ENCODE assay signal across 8 cellular contexts in the genomic region with DNA sequence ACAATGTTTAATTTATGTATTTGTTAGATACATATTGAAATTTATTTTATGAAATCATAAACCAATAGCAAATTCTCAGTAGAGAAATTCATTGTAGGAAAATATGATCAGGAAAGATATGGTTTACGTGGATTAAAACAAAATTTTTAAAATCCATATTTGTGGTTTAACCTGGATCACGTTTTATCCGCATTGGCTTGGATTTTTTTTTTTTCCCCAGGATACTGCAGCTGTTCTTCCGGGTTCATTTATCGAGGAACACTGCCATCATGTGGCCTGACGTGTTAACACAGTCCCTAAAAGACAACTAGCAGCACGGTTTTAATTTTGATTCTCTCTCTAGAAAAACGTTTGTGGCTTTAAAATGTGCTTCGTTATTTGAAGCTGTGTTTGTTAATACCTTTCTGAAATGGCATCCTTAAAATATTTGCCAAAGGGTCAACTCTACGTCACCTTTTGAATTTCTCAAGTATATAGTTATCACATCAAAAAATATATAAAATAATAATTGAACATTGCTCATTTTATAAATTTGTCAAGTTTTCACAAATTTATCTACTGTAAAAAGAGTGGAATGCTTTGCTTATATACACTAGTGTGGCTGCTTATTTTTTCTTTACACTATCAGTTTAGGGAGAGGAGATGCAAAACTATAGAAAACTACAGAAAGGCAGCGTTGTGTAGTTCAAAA. TPM values are rescaled to one million over a fixed set of nuclear protein-coding genes. Genes with fewer than 3 reads are reported as not detected.
DNase-seq lines count a peak whose midpoint lies in the region; ATAC-seq and TF ChIP-seq lines count a peak whose summit lies in the region.

No MANE protein-coding gene starts in this region.

- no peak overlapping the region for H3K27ac Mint-ChIP-seq in activated naive CD4-positive, alpha-beta T cell treated with anti-CD3 and anti-CD28 coated beads, Interleukin-2, amount 10 ng/mL, durations not matched to agents 7 days and 5 days

- WGBS in GM23248 (ENCODE audit: low coverage in 1 of 2, low lambda C conversion rate in 2 of 2, missing lambda C conversion rate in 2 of 2), 2 experiments, result 10% methylated on average over 11 of the region's 11 CpGs

- peak; percentile 80 for TF ChIP-seq CTCF in LNCAP (IDR thresholded peaks at IDR 0.05)

- no peak overlapping the region for H3K27ac ChIP-seq in GM23248

- DNase-seq in Daoy (ENCODE audit: low read depth), result peak; percentile 68
- peak; percentile 84 for DNase-seq in GM23248
- peak; percentile 77 for DNase-seq in RPMI7951 (ENCODE audit: low read depth)
- DNase-seq in activated naive CD4-positive, alpha-beta T cell treated with anti-CD3 and anti-CD28 coated beads, Interleukin-2, amount 10 ng/mL, durations not matched to agents 7 days and 5 days, result peak; percentile 66
- DNase-seq in glomerular visceral epithelial cell (ENCODE audit: extremely low spot score), result peak; percentile 73
- peak; percentile 82 for DNase-seq in pons (ENCODE audit: low spot score)

- H3K9me3 Mint-ChIP-seq in activated naive CD4-positive, alpha-beta T cell treated with anti-CD3 and anti-CD28 coated beads, Interleukin-2, amount 10 ng/mL, durations not matched to agents 7 days and 5 days, result no peaks in the 10 kb centered on the region

- H3K27me3 ChIP-seq in GM23248 (replicated peaks; ENCODE audit: insufficient read depth), result no peaks in the 10 kb centered on the region

- H3K79me2 ChIP-seq in GM23248 (ENCODE audit: insufficient read depth), result no peaks in the 10 kb centered on the region

- CTCF ChIA-PET in activated naive CD4-positive, alpha-beta T cell treated with anti-CD3 and anti-CD28 coated beads, Interleukin-2, amount 10 ng/mL, durations not matched to agents 7 days and 5 days (lab: Charles Lee), result interaction anchor here (0.7 to 4.8 kb wide), 17 partner anchors 11 to 1040 kb away, joined by 3 to 32 read pairs (median 4); partner anchors contain the start of gene PON3

- no peak overlapping the region for H3K9ac ChIP-seq in GM23248

- H3K4me1 ChIP-seq in GM23248 (ENCODE audit: insufficient read depth), result no peaks in the 10 kb centered on the region

- H3F3A ChIP-seq in GM23248 (ENCODE audit: insufficient read depth), result no peaks in the 10 kb centered on the region; the same call in 1 of the 2 replicates

- peak overlapping the region; percentile 28; the same call in 1 of the 2 replicates for H2AFZ ChIP-seq in GM23248

- no peaks in the 10 kb centered on the region for H3K36me3 ChIP-seq in GM23248 (ENCODE audit: low read depth)

- no peaks in the 10 kb centered on the region for H3K4me1 Mint-ChIP-seq in activated naive CD4-positive, alpha-beta T cell treated with anti-CD3 and anti-CD28 coated beads, Interleukin-2, amount 10 ng/mL, durations not matched to agents 7 days and 5 days

- H3K9me3 ChIP-seq in GM23248 (ENCODE audit: low read depth), result no peaks in the 10 kb centered on the region

- in situ Hi-C loops in GM23248 (cut with MboI), result loop anchor here (25.0 kb wide), 1 partner anchor 1015 kb away; no protein-coding TSS in a partner anchor

- H3K9me2 ChIP-seq in GM23248 (ENCODE audit: insufficient read depth), result no peaks in the 10 kb centered on the region

- no peaks in the 10 kb centered on the region for H3K36me3 Mint-ChIP-seq in activated naive CD4-positive, alpha-beta T cell treated with anti-CD3 and anti-CD28 coated beads, Interleukin-2, amount 10 ng/mL, durations not matched to agents 7 days and 5 days

- H3K4me2 ChIP-seq in GM23248 (ENCODE audit: unreplicated experiment), result no peak overlapping the region

- no peak overlapping the region for H3K4me3 ChIP-seq in GM23248

- ATAC-seq in HG03097 (IDR thresholded peaks at IDR 0.05; ENCODE audit: low FRiP score, unreplicated experiment), result no peak

- H3K27me3 Mint-ChIP-seq in activated naive CD4-positive, alpha-beta T cell treated with anti-CD3 and anti-CD28 coated beads, Interleukin-2, amount 10 ng/mL, durations not matched to agents 7 days and 5 days, result peaks cover 4% of the 10 kb centered on the region

- H3K4me3 Mint-ChIP-seq in activated naive CD4-positive, alpha-beta T cell treated with anti-CD3 and anti-CD28 coated beads, Interleukin-2, amount 10 ng/mL, durations not matched to agents 7 days and 5 days, result no peak overlapping the region

- no peaks in the 10 kb centered on the region for H4K20me1 ChIP-seq in GM23248 (ENCODE audit: insufficient read depth)

RNA-seq across cellular contexts. Expression of gene ASB4, which starts 8.7 kb away (rescaled TPM):
- total RNA-seq in Daoy (2014; rRNA removed; shearing (Covaris generic)), result 0.06 TPM in 1 of 2 replicates, not detected in the other
- total RNA-seq in GM23248 (2014; rRNA removed; shearing (Covaris generic)), result not detected in 2 replicates
- not detected in 2 replicates for polyA plus RNA-seq in GM23248 (2016; fragmentation: Nextera tagmentation; extraction: Ambion mirVana)
- 0.12 and 0.39 TPM in 2 replicates for total RNA-seq in RPMI7951 (2014; rRNA removed; shearing (Covaris generic))

RNA-seq across cellular contexts. Expression of gene PON2, which starts 42.2 kb away (rescaled TPM):
- total RNA-seq in Daoy (2014; rRNA removed; shearing (Covaris generic)), result 44.2 and 52.6 TPM in 2 replicates
- total RNA-seq in GM23248 (2014; rRNA removed; shearing (Covaris generic)), result 60.7 and 65.6 TPM in 2 replicates
- 89.1 and 99.7 TPM in 2 replicates for polyA plus RNA-seq in GM23248 (2016; fragmentation: Nextera tagmentation; extraction: Ambion mirVana)
- total RNA-seq in RPMI7951 (2014; rRNA removed; shearing (Covaris generic)), result 164 and 183 TPM in 2 replicates
